ENCODE assay signal across 1 cellular context in genomic region chr22:38766076-38766777, GRCh38.
TF ChIP-seq lines count a peak whose summit lies in the region.

No MANE protein-coding gene starts in this region.

TF ChIP-seq in HepG2, 621 proteins besides CTCF, POLR2A, EP300 and RAD21 (continued from another document and continues in another):
- TF ChIP-seq ZNF432 (CRISPR knock-in tag; IDR thresholded peaks at IDR 0.05; ENCODE audit: borderline replicate concordance) (no peak), ZSCAN22 (CRISPR knock-in tag; IDR thresholded peaks at IDR 0.05) (no peak), SALL2 (CRISPR knock-in tag; IDR thresholded peaks at IDR 0.05) (no peak), FOXC1 (CRISPR knock-in tag; IDR thresholded peaks at IDR 0.05; ENCODE audit: borderline replicate concordance) (no peak), ZBTB49 (CRISPR knock-in tag; IDR thresholded peaks at IDR 0.05; ENCODE audit: borderline replicate concordance) (no peak), ZNF549 (CRISPR knock-in tag; IDR thresholded peaks at IDR 0.05) (no peak), MIER3 (CRISPR knock-in tag; IDR thresholded peaks at IDR 0.05; ENCODE audit: borderline replicate concordance) (0 out of 2 replicates have a peak, but pooled peaks have one; percentile 35), THYN1 (CRISPR knock-in tag; IDR thresholded peaks at IDR 0.05; ENCODE audit: borderline replicate concordance, low read depth) (no peak), TRIM24 (CRISPR knock-in tag; IDR thresholded peaks at IDR 0.05) (no peak), ZBTB42 (CRISPR knock-in tag; IDR thresholded peaks at IDR 0.05) (no peak), RFX5 (IDR thresholded peaks at IDR 0.05; ENCODE audit: low read depth, low read length) (no peak), ZNF644 (CRISPR knock-in tag; IDR thresholded peaks at IDR 0.05; ENCODE audit: low read depth) (no peak), ZNF597 (CRISPR knock-in tag; IDR thresholded peaks at IDR 0.05) (no peak), NFIB (CRISPR knock-in tag; IDR thresholded peaks at IDR 0.05; ENCODE audit: borderline replicate concordance) (no peak), SMARCC2 (IDR thresholded peaks at IDR 0.05) (no peak), ETV5 (CRISPR knock-in tag; IDR thresholded peaks at IDR 0.05; ENCODE audit: borderline replicate concordance) (peak; percentile 65; the same call in 1 of the 2 replicates), ZNF530 (CRISPR knock-in tag; IDR thresholded peaks at IDR 0.05; ENCODE audit: low read depth) (no peak), ZNF343 (CRISPR knock-in tag; IDR thresholded peaks at IDR 0.05) (no peak), DR1 (CRISPR knock-in tag; IDR thresholded peaks at IDR 0.05) (no peak), ZSCAN29 (CRISPR knock-in tag; conservative IDR thresholded peaks at IDR 0.05) (no peak), TBX3 (IDR thresholded peaks at IDR 0.05; ENCODE audit: borderline replicate concordance) (no peak), KDM2A (CRISPR knock-in tag; IDR thresholded peaks at IDR 0.05; ENCODE audit: borderline replicate concordance, low read depth) (peak; percentile 75; the same call in 1 of the 2 replicates), ZNF256 (CRISPR knock-in tag; conservative IDR thresholded peaks at IDR 0.05) (no peak), SP1 (IDR thresholded peaks at IDR 0.05) (no peak), SP1 (CRISPR knock-in tag; IDR thresholded peaks at IDR 0.05) (no peak), ZNF354B (CRISPR knock-in tag; IDR thresholded peaks at IDR 0.05) (no peak), PRPF4 (IDR thresholded peaks at IDR 0.05; ENCODE audit: low read depth, low read length, poor library complexity, severe bottlenecking) (no peak), CBFB (CRISPR knock-in tag; IDR thresholded peaks at IDR 0.05) (no peak), MZF1 (CRISPR knock-in tag; IDR thresholded peaks at IDR 0.05; ENCODE audit: borderline replicate concordance) (no peak), NR3C1 (CRISPR knock-in tag; IDR thresholded peaks at IDR 0.05) (no peak), TIGD3 (CRISPR knock-in tag; IDR thresholded peaks at IDR 0.05; ENCODE audit: borderline replicate concordance) (no peak), HES4 (CRISPR knock-in tag; IDR thresholded peaks at IDR 0.05; ENCODE audit: borderline replicate concordance) (no peak), KLF16 (CRISPR knock-in tag; IDR thresholded peaks at IDR 0.05) (no peak), U2AF1 (optimal IDR thresholded peaks at IDR 0.05; ENCODE audit: low read depth, low read length) (no peak), HOXA7 (CRISPR knock-in tag; IDR thresholded peaks at IDR 0.05) (no peak), LRRFIP1 (CRISPR knock-in tag; conservative IDR thresholded peaks at IDR 0.05) (no peak), ATF6 (CRISPR knock-in tag; conservative IDR thresholded peaks at IDR 0.05) (no peak)
- TF ChIP-seq, protein P1, sequence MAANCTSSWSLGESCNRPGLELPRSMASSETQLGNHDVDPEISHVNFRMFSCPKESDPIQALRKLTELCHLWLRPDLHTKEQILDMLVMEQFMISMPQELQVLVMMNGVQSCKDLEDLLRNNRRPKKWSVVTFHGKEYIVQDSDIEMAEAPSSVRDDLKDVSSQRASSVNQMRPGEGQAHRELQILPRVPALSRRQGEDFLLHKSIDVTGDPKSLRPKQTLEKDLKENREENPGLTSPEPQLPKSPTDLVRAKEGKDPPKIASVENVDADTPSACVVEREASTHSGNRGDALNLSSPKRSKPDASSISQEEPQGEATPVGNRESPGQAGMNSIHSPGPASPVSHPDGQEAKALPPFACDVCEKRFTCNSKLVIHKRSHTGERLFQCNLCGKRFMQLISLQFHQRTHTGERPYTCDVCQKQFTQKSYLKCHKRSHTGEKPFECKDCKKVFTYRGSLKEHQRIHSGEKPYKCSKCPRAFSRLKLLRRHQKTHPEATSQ (CRISPR knock-in tag; IDR thresholded peaks at IDR 0.05; ENCODE audit: borderline replicate concordance): no peak
- TF ChIP-seq, protein P2, sequence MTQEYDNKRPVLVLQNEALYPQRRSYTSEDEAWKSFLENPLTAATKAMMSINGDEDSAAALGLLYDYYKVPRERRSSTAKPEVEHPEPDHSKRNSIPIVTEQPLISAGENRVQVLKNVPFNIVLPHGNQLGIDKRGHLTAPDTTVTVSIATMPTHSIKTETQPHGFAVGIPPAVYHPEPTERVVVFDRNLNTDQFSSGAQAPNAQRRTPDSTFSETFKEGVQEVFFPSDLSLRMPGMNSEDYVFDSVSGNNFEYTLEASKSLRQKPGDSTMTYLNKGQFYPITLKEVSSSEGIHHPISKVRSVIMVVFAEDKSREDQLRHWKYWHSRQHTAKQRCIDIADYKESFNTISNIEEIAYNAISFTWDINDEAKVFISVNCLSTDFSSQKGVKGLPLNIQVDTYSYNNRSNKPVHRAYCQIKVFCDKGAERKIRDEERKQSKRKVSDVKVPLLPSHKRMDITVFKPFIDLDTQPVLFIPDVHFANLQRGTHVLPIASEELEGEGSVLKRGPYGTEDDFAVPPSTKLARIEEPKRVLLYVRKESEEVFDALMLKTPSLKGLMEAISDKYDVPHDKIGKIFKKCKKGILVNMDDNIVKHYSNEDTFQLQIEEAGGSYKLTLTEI (CRISPR knock-in tag; conservative IDR thresholded peaks at IDR 0.05): no peak
- TF ChIP-seq, protein P3, sequence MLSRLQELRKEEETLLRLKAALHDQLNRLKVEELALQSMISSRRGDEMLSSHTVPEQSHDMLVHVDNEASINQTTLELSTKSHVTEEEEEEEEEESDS (CRISPR knock-in tag; IDR thresholded peaks at IDR 0.05; ENCODE audit: borderline replicate concordance): no peak
- TF ChIP-seq, protein P4, sequence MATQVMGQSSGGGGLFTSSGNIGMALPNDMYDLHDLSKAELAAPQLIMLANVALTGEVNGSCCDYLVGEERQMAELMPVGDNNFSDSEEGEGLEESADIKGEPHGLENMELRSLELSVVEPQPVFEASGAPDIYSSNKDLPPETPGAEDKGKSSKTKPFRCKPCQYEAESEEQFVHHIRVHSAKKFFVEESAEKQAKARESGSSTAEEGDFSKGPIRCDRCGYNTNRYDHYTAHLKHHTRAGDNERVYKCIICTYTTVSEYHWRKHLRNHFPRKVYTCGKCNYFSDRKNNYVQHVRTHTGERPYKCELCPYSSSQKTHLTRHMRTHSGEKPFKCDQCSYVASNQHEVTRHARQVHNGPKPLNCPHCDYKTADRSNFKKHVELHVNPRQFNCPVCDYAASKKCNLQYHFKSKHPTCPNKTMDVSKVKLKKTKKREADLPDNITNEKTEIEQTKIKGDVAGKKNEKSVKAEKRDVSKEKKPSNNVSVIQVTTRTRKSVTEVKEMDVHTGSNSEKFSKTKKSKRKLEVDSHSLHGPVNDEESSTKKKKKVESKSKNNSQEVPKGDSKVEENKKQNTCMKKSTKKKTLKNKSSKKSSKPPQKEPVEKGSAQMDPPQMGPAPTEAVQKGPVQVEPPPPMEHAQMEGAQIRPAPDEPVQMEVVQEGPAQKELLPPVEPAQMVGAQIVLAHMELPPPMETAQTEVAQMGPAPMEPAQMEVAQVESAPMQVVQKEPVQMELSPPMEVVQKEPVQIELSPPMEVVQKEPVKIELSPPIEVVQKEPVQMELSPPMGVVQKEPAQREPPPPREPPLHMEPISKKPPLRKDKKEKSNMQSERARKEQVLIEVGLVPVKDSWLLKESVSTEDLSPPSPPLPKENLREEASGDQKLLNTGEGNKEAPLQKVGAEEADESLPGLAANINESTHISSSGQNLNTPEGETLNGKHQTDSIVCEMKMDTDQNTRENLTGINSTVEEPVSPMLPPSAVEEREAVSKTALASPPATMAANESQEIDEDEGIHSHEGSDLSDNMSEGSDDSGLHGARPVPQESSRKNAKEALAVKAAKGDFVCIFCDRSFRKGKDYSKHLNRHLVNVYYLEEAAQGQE (IDR thresholded peaks at IDR 0.05; ENCODE audit: borderline replicate concordance in 1 of 2, low read depth in 1 of 2, low read length in 2 of 2): no peak
- TF ChIP-seq, protein P5, sequence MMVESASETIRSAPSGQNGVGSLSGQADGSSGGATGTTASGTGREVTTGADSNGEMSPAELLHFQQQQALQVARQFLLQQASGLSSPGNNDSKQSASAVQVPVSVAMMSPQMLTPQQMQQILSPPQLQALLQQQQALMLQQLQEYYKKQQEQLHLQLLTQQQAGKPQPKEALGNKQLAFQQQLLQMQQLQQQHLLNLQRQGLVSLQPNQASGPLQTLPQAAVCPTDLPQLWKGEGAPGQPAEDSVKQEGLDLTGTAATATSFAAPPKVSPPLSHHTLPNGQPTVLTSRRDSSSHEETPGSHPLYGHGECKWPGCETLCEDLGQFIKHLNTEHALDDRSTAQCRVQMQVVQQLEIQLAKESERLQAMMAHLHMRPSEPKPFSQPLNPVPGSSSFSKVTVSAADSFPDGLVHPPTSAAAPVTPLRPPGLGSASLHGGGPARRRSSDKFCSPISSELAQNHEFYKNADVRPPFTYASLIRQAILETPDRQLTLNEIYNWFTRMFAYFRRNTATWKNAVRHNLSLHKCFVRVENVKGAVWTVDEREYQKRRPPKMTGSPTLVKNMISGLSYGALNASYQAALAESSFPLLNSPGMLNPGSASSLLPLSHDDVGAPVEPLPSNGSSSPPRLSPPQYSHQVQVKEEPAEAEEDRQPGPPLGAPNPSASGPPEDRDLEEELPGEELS (CRISPR knock-in tag; IDR thresholded peaks at IDR 0.05): peak; percentile 40; the same call in 1 of the 2 replicates
